ENCODE assay signal across 8 cellular contexts in genomic region chr9:88533951-88534455, GRCh38. TPM values are rescaled to one million over a fixed set of nuclear protein-coding genes. Genes with fewer than 3 reads are reported as not detected.
DNase-seq lines count a peak whose midpoint lies in the region; FAIRE-seq and TF ChIP-seq lines count a peak whose summit lies in the region.

No MANE protein-coding gene starts in this region.

- peaks cover 24% of the 10 kb centered on the region for H3K4me1 Mint-ChIP-seq in activated naive CD4-positive, alpha-beta T cell treated with anti-CD3 and anti-CD28 coated beads for 36 hours (ENCODE audit: low read depth)

- peak overlapping the region; percentile 42 for H3K4me3 Mint-ChIP-seq in activated naive CD4-positive, alpha-beta T cell treated with anti-CD3 and anti-CD28 coated beads for 36 hours

- DNase-seq in activated naive CD4-positive, alpha-beta T cell treated with anti-CD3 and anti-CD28 coated beads for 36 hours: no peak
- no peak for DNase-seq in activated naive CD4-positive, alpha-beta T cell treated with Interleukin-2 at 50 U/mL for 16 hours
- peak; percentile 69 for DNase-seq in astrocyte of the hippocampus (ENCODE audit: low read depth, low spot score)
- DNase-seq in iPS-NIHi7 (ENCODE audit: extremely low spot score): peak; percentile 52
- DNase-seq in spleen: peak; percentile 80
- no peak for DNase-seq in cortex of kidney (lab: John Stamatoyannopoulos, UW)
- no peak for DNase-seq in NCI-H2227 treated with DMSO at 0.1 percent for 48 hours (lab: John Stamatoyannopoulos, UW)
- no peak for DNase-seq in GM12891 (ENCODE audit: insufficient read length, low spot score)

- 3 to 7% (median 4%) methylated on average over 36 to 41 of the region's 41 CpGs for WGBS in spleen, 5 donors

- peaks cover 0 to 86% (median 32%) of the 10 kb centered on the region in 7 donors for H3K27me3 ChIP-seq in spleen (replicated peaks in 1 of 7)

- H3K4me1 ChIP-seq in spleen: peaks cover 0 to 67% (median 27%) of the 10 kb centered on the region in 6 donors

- no peak for TF ChIP-seq POLR2A in spleen (IDR thresholded peaks at IDR 0.05)
- TF ChIP-seq POLR2A in GM12891 (IDR thresholded peaks at IDR 0.05; ENCODE audit: low read depth, low read length): no peak

- H3K9me3 ChIP-seq in spleen: no peaks in the 10 kb centered on the region

- H3K36me3 Mint-ChIP-seq in activated naive CD4-positive, alpha-beta T cell treated with anti-CD3 and anti-CD28 coated beads for 36 hours (ENCODE audit: low read depth): peaks cover 1% of the 10 kb centered on the region

- H3K27ac ChIP-seq in spleen: peak overlapping the region in 6 of 8 donors; percentile 20 to 77 (median 54)

- peak overlapping the region in 5 of 8 donors; percentile 0 to 67 (median 46) for H3K4me3 ChIP-seq in spleen

- H3K9me3 Mint-ChIP-seq in activated naive CD4-positive, alpha-beta T cell treated with anti-CD3 and anti-CD28 coated beads for 36 hours: no peaks in the 10 kb centered on the region

- H3K36me3 ChIP-seq in spleen: no peaks in the 10 kb centered on the region

- CTCF ChIA-PET in activated naive CD4-positive, alpha-beta T cell treated with anti-CD3 and anti-CD28 coated beads for 36 hours (lab: Charles Lee): no interaction called here

- no peak overlapping the region for H3K27ac Mint-ChIP-seq in activated naive CD4-positive, alpha-beta T cell treated with anti-CD3 and anti-CD28 coated beads for 36 hours

- intact Hi-C loops in activated naive CD4-positive, alpha-beta T cell treated with anti-CD3 and anti-CD28 coated beads for 36 hours (cut with micrococcal nuclease): loop anchor here (2.0 to 10.0 kb wide), 2 partner anchors 145 to 219 kb away; partner anchors contain the start of gene SPIN1
- intact Hi-C loops in spleen (cut with DNase I; ENCODE audit: low total_unique reads): no loop called here

- TF ChIP-seq CTCF in spleen (IDR thresholded peaks at IDR 0.05 in 8 of 11, conservative IDR thresholded peaks at IDR 0.05 in 3 of 11): no peak

- H3K27me3 Mint-ChIP-seq in activated naive CD4-positive, alpha-beta T cell treated with anti-CD3 and anti-CD28 coated beads for 36 hours (ENCODE audit: low read depth): peaks cover 29% of the 10 kb centered on the region

- no peak for FAIRE-seq in GM12891 (lab: Jason Lieb, UNC)

TF ChIP-seq in GM12891, 5 proteins besides CTCF, POLR2A, EP300 and RAD21:
- TF ChIP-seq PAX5 (IDR thresholded peaks at IDR 0.05; ENCODE audit: insufficient read depth, low read length, severe bottlenecking) (no peak), POU2F2 (IDR thresholded peaks at IDR 0.05; ENCODE audit: low read depth, low read length) (no peak), SPI1 (IDR thresholded peaks at IDR 0.05; ENCODE audit: low read depth, low read length) (no peak), POLR2AphosphoS5 (IDR thresholded peaks at IDR 0.05; ENCODE audit: low read depth, low read length) (no peak), TAF1 (IDR thresholded peaks at IDR 0.05; ENCODE audit: low read depth, low read length) (no peak)

RNA-seq across cellular contexts. Expression of gene NXNL2, which starts 1.0 kb away (rescaled TPM):
- not detected for total RNA-seq in activated naive CD4-positive, alpha-beta T cell treated with anti-CD3 and anti-CD28 coated beads for 36 hours
- under 1 TPM in 2 of 7 donors, not detected in 5; 0.51 to 0.94 TPM for total RNA-seq in spleen
- polyA plus RNA-seq in spleen: under 1 TPM; 0.22 to 0.29 (median 0.23) TPM
- polyA plus RNA-seq in GM12891 (2012; ENCODE audit: low read depth, missing spikeins): not detected

Comparison
In these comparisons a context has a peak if more than half of its experiments do, and no peak if none do; other contexts are left out.
1. DNase-seq: peak in astrocyte of the hippocampus (single experiment), iPS-NIHi7 (single experiment) and spleen (single experiment); none in activated naive CD4-positive, alpha-beta T cell treated with anti-CD3 and anti-CD28 coated beads for 36 hours (single experiment), activated naive CD4-positive, alpha-beta T cell treated with Interleukin-2 at 50 U/mL for 16 hours (single experiment), cortex of kidney (single experiment), NCI-H2227 treated with DMSO at 0.1 percent for 48 hours (single experiment) and GM12891 (single experiment).